In the genomic region with DNA sequence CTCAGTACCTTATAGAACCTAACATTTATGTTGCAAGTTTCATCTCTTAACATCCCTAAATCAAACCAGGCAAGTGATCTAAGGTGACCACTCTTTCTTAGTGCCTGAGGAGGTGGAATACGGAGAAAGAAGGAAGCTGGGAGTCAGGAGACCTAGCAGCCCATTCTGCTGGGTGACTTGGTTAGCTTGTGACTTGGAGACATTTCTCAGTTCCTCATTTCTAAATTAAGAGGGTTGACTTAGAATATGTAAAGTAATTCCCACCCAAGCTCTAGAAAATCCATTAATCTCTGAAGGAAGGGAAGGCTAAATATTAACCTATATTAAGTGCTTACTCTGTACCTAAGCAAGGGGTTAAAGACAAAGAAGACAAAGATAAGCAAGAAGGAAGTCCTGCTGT, we compare ENCODE assay signal across 12 cellular contexts.
DNase-seq lines count a peak whose midpoint lies in the region; ATAC-seq lines count a peak whose summit lies in the region.
"Had no signal": no experiment of that assay in that cellular context is flagged by ENCODE, and none has a peak within 500 bp of the region (broad histone marks: within the 10 kb centered on the region; RNA-seq: fewer than 3 reads in every experiment).

No MANE protein-coding gene starts in this region.

- ATAC-seq in GM18508 (IDR thresholded peaks at IDR 0.05; ENCODE audit: insufficient read depth, unreplicated experiment) (peak; percentile 75), GM21576 (IDR thresholded peaks at IDR 0.05; ENCODE audit: unreplicated experiment) (peak; percentile 75), HG03469 (IDR thresholded peaks at IDR 0.05; ENCODE audit: unreplicated experiment) (peak; percentile 62), left cardiac atrium (peak; percentile 44 to 55)
- no peak for ATAC-seq in natural killer cell treated with Interleukin-12 subunit alpha and Interleukin-12 subunit beta and Interleukin-15 and Interleukin-18, amount 100 ng/mL, for 72 hours

- H3K4me3 Mint-ChIP-seq in natural killer cell treated with Interleukin-12 subunit alpha and Interleukin-12 subunit beta and Interleukin-15 and Interleukin-18, amount 100 ng/mL, for 72 hours = no peak overlapping the region
- H3K4me3 Mint-ChIP-seq: brain had no signal

- intact Hi-C loops in left cardiac atrium (cut with DNase I) = no loop called here

- DNase-seq in left cardiac atrium = no peak
- no peak for DNase-seq in NCI-H2107 (lab: John Stamatoyannopoulos, UW)
- DNase-seq in natural killer cell treated with Interleukin-12 subunit alpha and Interleukin-12 subunit beta and Interleukin-15 and Interleukin-18, amount 100 ng/mL, for 72 hours (ENCODE audit: low spot score) = no peak
- no peak for DNase-seq in NCI-H187 treated with DMSO at 0.1 percent for 48 hours (lab: John Stamatoyannopoulos, UW)
- no peak for DNase-seq in hepatic stellate cell (ENCODE audit: low spot score)
- DNase-seq: activated CD4-positive, alpha-beta T cell treated with anti-CD3 and anti-CD28 coated beads for 4 hours; DMS53; NCI-H510A had no signal

- H3K27me3 Mint-ChIP-seq in natural killer cell treated with Interleukin-12 subunit alpha and Interleukin-12 subunit beta and Interleukin-15 and Interleukin-18, amount 100 ng/mL, for 72 hours = no peaks in the 10 kb centered on the region

- H3K9me3 Mint-ChIP-seq in natural killer cell treated with Interleukin-12 subunit alpha and Interleukin-12 subunit beta and Interleukin-15 and Interleukin-18, amount 100 ng/mL, for 72 hours = no peaks in the 10 kb centered on the region
- H3K9me3 Mint-ChIP-seq: brain had no signal

- H3K27ac Mint-ChIP-seq in natural killer cell treated with Interleukin-12 subunit alpha and Interleukin-12 subunit beta and Interleukin-15 and Interleukin-18, amount 100 ng/mL, for 72 hours = no peak overlapping the region
- H3K27ac Mint-ChIP-seq: brain had no signal

- peaks cover 16 to 21% of the 10 kb centered on the region in 2 donors for H3K4me1 Mint-ChIP-seq in natural killer cell treated with Interleukin-12 subunit alpha and Interleukin-12 subunit beta and Interleukin-15 and Interleukin-18, amount 100 ng/mL, for 72 hours (ENCODE audit: low read depth in 2 of 2)
- H3K4me1 Mint-ChIP-seq: brain had no signal

- no peaks in the 10 kb centered on the region for H3K36me3 Mint-ChIP-seq in natural killer cell treated with Interleukin-12 subunit alpha and Interleukin-12 subunit beta and Interleukin-15 and Interleukin-18, amount 100 ng/mL, for 72 hours
- H3K36me3 Mint-ChIP-seq: brain had no signal

Comparison
In these comparisons a context has a peak if more than half of its experiments do, and no peak if none do; other contexts are left out.
1. ATAC-seq: peak in GM18508 (single experiment), GM21576 (single experiment), HG03469 (single experiment) and left cardiac atrium (2 of 2); none in natural killer cell treated with Interleukin-12 subunit alpha and Interleukin-12 subunit beta and Interleukin-15 and Interleukin-18, amount 100 ng/mL, for 72 hours (0 of 2).